ENCODE assay signal across 8 cellular contexts in the genomic region with DNA sequence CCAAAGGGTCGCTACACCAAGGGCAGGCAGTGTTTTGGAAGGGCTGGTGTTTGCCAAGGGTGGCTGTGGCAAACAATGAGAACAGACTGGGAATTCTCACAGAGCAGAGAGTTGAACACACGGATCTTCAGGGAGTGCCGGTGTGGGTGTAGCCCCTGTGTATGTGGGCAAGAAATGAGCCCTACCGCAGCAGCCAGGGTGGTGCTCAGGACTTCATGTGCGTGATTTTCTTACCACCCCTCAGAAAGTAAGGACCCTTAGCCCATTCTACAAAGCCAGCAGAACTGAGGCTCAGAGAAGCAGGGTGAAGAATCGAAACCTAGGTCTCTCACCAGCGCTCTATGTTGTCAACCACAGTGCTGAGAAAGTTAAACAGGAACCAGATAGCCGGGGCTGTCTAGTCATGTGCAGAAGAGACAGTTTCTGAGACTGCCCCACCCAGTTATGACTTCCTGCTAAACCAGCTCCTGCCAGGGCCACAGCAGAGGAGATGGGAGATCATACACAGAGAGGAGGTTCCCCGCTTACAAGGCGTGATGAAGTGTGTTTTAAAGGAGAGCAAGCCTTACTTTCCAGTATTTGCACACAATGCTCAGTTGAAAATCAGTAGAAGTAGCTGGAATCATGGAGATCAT. TPM values are rescaled to one million over a fixed set of nuclear protein-coding genes. Genes with fewer than 3 reads are reported as not detected.
DNase-seq lines count a peak whose midpoint lies in the region; ATAC-seq and TF ChIP-seq lines count a peak whose summit lies in the region.

No MANE protein-coding gene starts in this region.

- H3K9me3 Mint-ChIP-seq in activated naive CD8-positive, alpha-beta T cell (ENCODE audit: low read depth) = no peaks in the 10 kb centered on the region
- H3K9me3 Mint-ChIP-seq in nephron progenitor cell = no peaks in the 10 kb centered on the region

- intact Hi-C loops in lower leg skin (cut with DNase I; ENCODE audit: low total_unique reads) = no loop called here

- peak overlapping the region; percentile 96 for H3K27ac Mint-ChIP-seq in activated naive CD8-positive, alpha-beta T cell
- H3K27ac Mint-ChIP-seq in nephron progenitor cell = no peak overlapping the region

- WGBS in lower leg skin, 2 donors = 16% methylated on average over 10 of the region's 10 CpGs

- DNase-seq in NCI-H2029 (lab: John Stamatoyannopoulos, UW) (peak; percentile 15), NCI-H2029 treated with DMSO at 0.1 percent for 48 hours (lab: John Stamatoyannopoulos, UW) (no peak), SKM-1 (lab: John Stamatoyannopoulos, UW; ENCODE audit: unreplicated experiment) (peak; percentile 74), lower leg skin (ENCODE audit: low spot score in 2 of 2) (peak; percentile 88 to 92), nephron progenitor cell (no peak)
- peak; percentile 30 to 42 for DNase-seq in stimulated activated CD8-positive, alpha-beta memory T cell treated with anti-CD3 and anti-CD28 coated beads, Interleukin-7, amount 100 ng/mL, for 1 hour (ENCODE audit: low read depth in 2 of 2)

- no peaks in the 10 kb centered on the region for H3K27me3 Mint-ChIP-seq in activated naive CD8-positive, alpha-beta T cell
- H3K27me3 Mint-ChIP-seq in nephron progenitor cell (ENCODE audit: low read depth, poor library complexity) = peaks cover 35% of the 10 kb centered on the region

- H3K4me1 Mint-ChIP-seq in activated naive CD8-positive, alpha-beta T cell (ENCODE audit: low read depth) = peaks cover 37% of the 10 kb centered on the region
- H3K4me1 Mint-ChIP-seq in nephron progenitor cell = no peaks in the 10 kb centered on the region

- TF ChIP-seq CTCF in lower leg skin (IDR thresholded peaks at IDR 0.05) (no peak), nephron progenitor cell (IDR thresholded peaks at IDR 0.05) (no peak)

- TF ChIP-seq POLR2A in lower leg skin (IDR thresholded peaks at IDR 0.05) = no peak

- peaks cover 7% of the 10 kb centered on the region for H3K36me3 Mint-ChIP-seq in activated naive CD8-positive, alpha-beta T cell
- H3K36me3 Mint-ChIP-seq in nephron progenitor cell (ENCODE audit: low read depth) = peaks cover 4% of the 10 kb centered on the region

- ATAC-seq in HG03135 (IDR thresholded peaks at IDR 0.05; ENCODE audit: unreplicated experiment) = peak; percentile 98

- no peak overlapping the region for H3K4me3 ChIP-seq in lower leg skin (ENCODE audit: low read depth, poor library complexity, severe bottlenecking)

- peak overlapping the region; percentile 77 for H3K4me3 Mint-ChIP-seq in activated naive CD8-positive, alpha-beta T cell
- H3K4me3 Mint-ChIP-seq in nephron progenitor cell = no peak overlapping the region

RNA-seq across cellular contexts. Expression of gene MORC3, which starts 21.9 kb away (rescaled TPM):
- 10 to 100 TPM; 47.4 to 71.3 (median 56.8) TPM for total RNA-seq in lower leg skin

Comparison
In these comparisons a context has a peak if more than half of its experiments do, and no peak if none do; other contexts are left out.
1. DNase-seq: peak in NCI-H2029 (single experiment), SKM-1 (single experiment), lower leg skin (2 of 2) and stimulated activated CD8-positive, alpha-beta memory T cell treated with anti-CD3 and anti-CD28 coated beads, Interleukin-7, amount 100 ng/mL, for 1 hour (2 of 2); none in NCI-H2029 treated with DMSO at 0.1 percent for 48 hours (single experiment) and nephron progenitor cell (single experiment).